Comparison of ENCODE assay signal across 24 cellular contexts in the genomic region with DNA sequence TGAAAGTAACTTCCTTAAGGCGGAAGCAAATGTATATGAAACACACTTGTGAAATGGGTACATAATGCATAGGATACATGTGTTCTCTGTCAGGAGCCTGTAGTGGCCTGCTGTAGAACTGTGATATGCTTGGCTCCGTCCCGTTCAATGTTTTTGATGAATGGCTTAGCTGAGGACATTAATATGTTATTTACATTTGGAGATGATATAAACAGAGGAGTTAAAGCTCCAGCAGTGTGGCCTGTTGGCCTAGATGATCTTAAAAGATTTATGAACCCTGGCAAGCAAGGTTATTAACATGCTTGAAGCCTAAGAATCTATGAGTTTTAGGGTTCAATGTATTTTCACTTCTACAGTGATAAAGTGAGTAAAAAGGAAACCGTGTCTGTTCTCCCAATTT. TPM values are rescaled to one million over a fixed set of nuclear protein-coding genes. Genes with fewer than 3 reads are reported as not detected.
A peak's percentile ranks its signal among the peaks of the same experiment; 100 is the strongest.
DNase-seq lines count a peak whose midpoint lies in the region; ATAC-seq, FAIRE-seq and TF ChIP-seq lines count a peak whose summit lies in the region.
"Had no signal": no experiment of that assay in that cellular context is flagged by ENCODE, and none has a peak within 500 bp of the region (broad histone marks: within the 10 kb centered on the region; RNA-seq: fewer than 3 reads in every experiment).

No MANE protein-coding gene starts in this region.

- H3K9me3 ChIP-seq in esophagus squamous epithelium (no peaks in the 10 kb centered on the region), muscle layer of colon (ENCODE audit: low read length) (no peaks in the 10 kb centered on the region), stomach (no peaks in the 10 kb centered on the region)

- H3K36me3 ChIP-seq in esophagus squamous epithelium, result no peaks in the 10 kb centered on the region
- H3K36me3 ChIP-seq in muscle layer of colon (ENCODE audit: insufficient read depth, low read length), result peaks cover 6% of the 10 kb centered on the region
- no peaks in the 10 kb centered on the region for H3K36me3 ChIP-seq in stomach

- FAIRE-seq in H54 (lab: Jason Lieb, UNC), result no peak
- FAIRE-seq: A204.1, HepG2 had no signal

- no peak overlapping the region for H3K27ac Mint-ChIP-seq in activated CD4-positive, alpha-beta T cell treated with anti-CD3 and anti-CD28 coated beads for 36 hours
- H3K27ac Mint-ChIP-seq: B cell; CD4-positive, CD25-positive, alpha-beta regulatory T cell; H9 had no signal

- TF ChIP-seq CTCF in esophagus squamous epithelium (IDR thresholded peaks at IDR 0.05), result no peak
- no peak for TF ChIP-seq CTCF in stomach (IDR thresholded peaks at IDR 0.05)

- no peak for ATAC-seq in activated CD4-positive, alpha-beta T cell treated with anti-CD3 and anti-CD28 coated beads for 36 hours
- ATAC-seq in GM18502 (IDR thresholded peaks at IDR 0.05; ENCODE audit: poor library complexity, unreplicated experiment), result no peak
- ATAC-seq: HepG2, PC-3 had no signal

- CTCF ChIA-PET in HEK293T (lab: Yijun Ruan, JAX), result interaction anchor here (0.7 kb wide), 1 partner anchor 8 kb away, joined by 3 read pairs; no protein-coding TSS in a partner anchor
- CTCF ChIA-PET in activated CD4-positive, alpha-beta T cell treated with anti-CD3 and anti-CD28 coated beads for 36 hours (lab: Charles Lee), result no interaction called here

- TF ChIP-seq POLR2A in esophagus squamous epithelium (IDR thresholded peaks at IDR 0.05) (no peak), stomach (IDR thresholded peaks at IDR 0.05) (no peak), H54 (IDR thresholded peaks at IDR 0.05; ENCODE audit: low read depth, low read length) (no peak)

- H3K27me3 Mint-ChIP-seq in activated CD4-positive, alpha-beta T cell treated with anti-CD3 and anti-CD28 coated beads for 36 hours, result peaks cover 5% of the 10 kb centered on the region

- H3K9ac ChIP-seq in muscle layer of colon (ENCODE audit: low read length), result no peak overlapping the region

- H3K4me3 ChIP-seq in esophagus squamous epithelium (no peak overlapping the region), muscle layer of colon (ENCODE audit: low read depth in 1 of 2, low read length in 2 of 2) (no peak overlapping the region), stomach (no peak overlapping the region)

- intact Hi-C loops in esophagus squamous epithelium (cut with DNase I) (no loop called here), stomach (cut with DNase I; ENCODE audit: low total_unique reads) (no loop called here)
- intact Hi-C loops in activated CD4-positive, alpha-beta T cell treated with anti-CD3 and anti-CD28 coated beads for 36 hours (cut with DNase I, micrococcal nuclease), result no loop called here

- no peaks in the 10 kb centered on the region for H3K4me1 Mint-ChIP-seq in activated CD4-positive, alpha-beta T cell treated with anti-CD3 and anti-CD28 coated beads for 36 hours
- H3K4me1 Mint-ChIP-seq: B cell; CD4-positive, CD25-positive, alpha-beta regulatory T cell had no signal

- POLR2A ChIA-PET in HEK293T (lab: Yijun Ruan, JAX), result no interaction called here
- POLR2A ChIA-PET in activated CD4-positive, alpha-beta T cell treated with anti-CD3 and anti-CD28 coated beads for 36 hours (lab: Charles Lee), result no interaction called here

- 63 to 67% methylated on average over 4 of the region's 4 CpGs for WGBS in esophagus squamous epithelium, 2 donors
- WGBS in stomach, 5 donors, result 71 to 79% (median 75%) methylated on average over 4 of the region's 4 CpGs

- no peaks in the 10 kb centered on the region for H3K9me3 Mint-ChIP-seq in activated CD4-positive, alpha-beta T cell treated with anti-CD3 and anti-CD28 coated beads for 36 hours (ENCODE audit: low read depth)
- H3K9me3 Mint-ChIP-seq: H9 had no signal

- no peak for TF ChIP-seq EP300 in stomach (IDR thresholded peaks at IDR 0.05)

- H3K36me3 Mint-ChIP-seq in activated CD4-positive, alpha-beta T cell treated with anti-CD3 and anti-CD28 coated beads for 36 hours (ENCODE audit: low read depth), result no peaks in the 10 kb centered on the region
- H3K36me3 Mint-ChIP-seq: CD4-positive, CD25-positive, alpha-beta regulatory T cell had no signal

- no peak overlapping the region for H3K4me3 Mint-ChIP-seq in activated CD4-positive, alpha-beta T cell treated with anti-CD3 and anti-CD28 coated beads for 36 hours
- H3K4me3 Mint-ChIP-seq: B cell; CD4-positive, CD25-positive, alpha-beta regulatory T cell; H9 had no signal

- DNase-seq in HEK293T (ENCODE audit: extremely low spot score), result no peak
- DNase-seq in esophagus squamous epithelium (lab: John Stamatoyannopoulos, UW), result no peak
- no peak for DNase-seq in stomach
- DNase-seq in activated CD4-positive, alpha-beta T cell treated with anti-CD3 and anti-CD28 coated beads for 36 hours, result no peak
- no peak for DNase-seq in NCI-H69 (lab: John Stamatoyannopoulos, UW)
- no peak for DNase-seq in H54 (ENCODE audit: insufficient read length, low spot score)
- DNase-seq: CD4-positive, CD25-positive, alpha-beta regulatory T cell; H9; KBM-7; MM.1S; NCI-H1048; NCI-H1417 treated with DMSO at 0.1 percent for 48 hours; NCI-H187; NCI-H446; NCI-H526; PC-3; SHP77 treated with DMSO at 0.1 percent for 48 hours had no signal

- H3K4me1 ChIP-seq in esophagus squamous epithelium, result peaks cover 0 to 15% (median 3%) of the 10 kb centered on the region in 3 donors
- peaks cover 77% of the 10 kb centered on the region for H3K4me1 ChIP-seq in muscle layer of colon (ENCODE audit: insufficient read depth, low read length)
- peaks cover 0 to 33% (median 8%) of the 10 kb centered on the region in 4 donors for H3K4me1 ChIP-seq in stomach

- peak overlapping the region in 3 of 4 donors; percentile 22 to 52 (median 43) for H3K27ac ChIP-seq in esophagus squamous epithelium
- H3K27ac ChIP-seq in muscle layer of colon (ENCODE audit: low read depth, low read length), result peak overlapping the region; percentile 2
- peak overlapping the region in 3 of 5 donors; percentile 1 to 91 (median 31) for H3K27ac ChIP-seq in stomach
- H3K27ac ChIP-seq: HL-60, RWPE1 had no signal

- H3K27me3 ChIP-seq in esophagus squamous epithelium (no peaks in the 10 kb centered on the region), muscle layer of colon (ENCODE audit: control insufficient read depth in 1 of 2, insufficient read depth in 2 of 2, low read length in 2 of 2) (no peaks in the 10 kb centered on the region), stomach (no peaks in the 10 kb centered on the region)

TF ChIP-seq in HEK293T, 16 proteins besides CTCF, POLR2A, EP300 and RAD21:
- TF ChIP-seq SUZ12 (IDR thresholded peaks at IDR 0.05) (no peak), BHLHE40 (IDR thresholded peaks at IDR 0.05; ENCODE audit: borderline replicate concordance) (no peak), ARNT (IDR thresholded peaks at IDR 0.05) (no peak), NFRKB (IDR thresholded peaks at IDR 0.05) (no peak), TARDBP (IDR thresholded peaks at IDR 0.05) (no peak), FOXA1 (IDR thresholded peaks at IDR 0.05) (no peak), CTBP1 (IDR thresholded peaks at IDR 0.05; ENCODE audit: borderline replicate concordance) (peak; percentile 16; the same call in 1 of the 2 replicates)
- TF ChIP-seq, protein P1, sequence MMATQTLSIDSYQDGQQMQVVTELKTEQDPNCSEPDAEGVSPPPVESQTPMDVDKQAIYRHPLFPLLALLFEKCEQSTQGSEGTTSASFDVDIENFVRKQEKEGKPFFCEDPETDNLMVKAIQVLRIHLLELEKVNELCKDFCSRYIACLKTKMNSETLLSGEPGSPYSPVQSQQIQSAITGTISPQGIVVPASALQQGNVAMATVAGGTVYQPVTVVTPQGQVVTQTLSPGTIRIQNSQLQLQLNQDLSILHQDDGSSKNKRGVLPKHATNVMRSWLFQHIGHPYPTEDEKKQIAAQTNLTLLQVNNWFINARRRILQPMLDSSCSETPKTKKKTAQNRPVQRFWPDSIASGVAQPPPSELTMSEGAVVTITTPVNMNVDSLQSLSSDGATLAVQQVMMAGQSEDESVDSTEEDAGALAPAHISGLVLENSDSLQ (IDR thresholded peaks at IDR 0.05), result peak; percentile 77
TF ChIP-seq in HEK293T: peak in this region for 2.

RNA-seq across cellular contexts. Expression of a gene that starts 59.2 kb away (rescaled TPM):
- total RNA-seq in esophagus squamous epithelium (10 to 100 TPM in 2 of 4 donors, 1 to 10 TPM in 2; 1.7 to 66.6 (median 11.4) TPM), stomach (100 to 1,000 TPM in 1 of 5 donors, 10 to 100 TPM in 4; 26.2 to 110 (median 44.9) TPM)
- 1 to 10 TPM; 4.2 to 8.9 (median 8.0) TPM for polyA plus RNA-seq in stomach
- 1 to 10 TPM; 4.1 to 5.0 TPM for total RNA-seq in activated CD4-positive, alpha-beta T cell treated with anti-CD3 and anti-CD28 coated beads for 36 hours
- polyA plus RNA-seq: CD4-positive, CD25-positive, alpha-beta regulatory T cell had no signal
